Comparison of ENCODE assay signal across 10 cellular contexts in genomic region chr12:113751513-113751912, GRCh38.
"Had no signal": no experiment of that assay in that cellular context is flagged by ENCODE, and none has a peak within 500 bp of the region (broad histone marks: within the 10 kb centered on the region; RNA-seq: fewer than 3 reads in every experiment).

No MANE protein-coding gene starts in this region.

- H3K4me1 ChIP-seq: HAP-1 had no signal

- H3K4me3 Mint-ChIP-seq: H9, HFFc6 had no signal

- H3K27ac ChIP-seq: GM23248 had no signal

- H3K36me3 ChIP-seq: HAP-1 had no signal

- FAIRE-seq: H1, H54 had no signal

- H2AFZ ChIP-seq: GM23248 had no signal

- H3K9me3 Mint-ChIP-seq: HFFc6 had no signal

- H3K9ac ChIP-seq: GM23248 had no signal

- ATAC-seq: HCT116 had no signal

- H3K4me3 ChIP-seq: GM23248, HAP-1 had no signal

- DNase-seq: GM23248, GOT3, H7, H9, HCEC 1CT, HFFc6 had no signal

- H3K27ac Mint-ChIP-seq: H9, HFFc6 had no signal

- H3K9me3 ChIP-seq: HAP-1 had no signal
